In the genomic region with DNA sequence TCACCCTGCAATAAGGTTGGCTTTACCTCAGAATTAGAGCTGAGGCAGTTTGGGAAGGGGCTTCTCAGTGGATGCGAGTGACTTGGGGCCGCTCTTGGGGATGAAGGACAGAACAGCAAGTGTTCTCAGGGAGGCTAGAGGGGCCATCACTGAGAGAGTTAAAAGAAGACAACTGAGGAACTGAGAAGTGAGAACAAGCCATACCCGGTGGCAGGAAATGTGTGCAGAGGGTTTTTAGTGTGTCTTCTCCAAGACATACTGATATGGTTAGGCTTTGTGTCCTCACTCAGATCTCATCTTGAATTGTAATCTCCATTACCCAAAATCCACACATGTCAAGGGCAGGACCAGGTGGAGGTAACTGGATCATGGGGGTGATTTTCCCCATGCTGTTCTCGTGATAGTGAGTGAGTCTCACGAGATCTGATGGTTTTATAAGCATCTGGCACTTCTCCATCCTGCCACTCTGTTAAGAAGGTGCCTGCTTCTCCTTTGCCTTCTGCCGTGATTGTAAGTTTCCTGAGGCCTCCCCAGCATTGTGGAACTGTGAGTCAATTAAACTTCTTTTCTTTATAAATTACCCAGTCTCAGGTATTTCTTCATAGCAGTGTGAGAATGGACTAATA, we compare ENCODE assay signal across 22 cellular contexts.
"Had no signal": no experiment of that assay in that cellular context is flagged by ENCODE, and none has a peak within 500 bp of the region (broad histone marks: within the 10 kb centered on the region; RNA-seq: fewer than 3 reads in every experiment).

No MANE protein-coding gene starts in this region.

- H3K27ac ChIP-seq: foreskin keratinocyte, hepatocyte, neural progenitor cell, ovary, right atrium auricular region, sigmoid colon, skin epidermis, stomach, thoracic aorta, transverse colon had no signal

- H3K9me3 ChIP-seq: ovary, right atrium auricular region, sigmoid colon, thoracic aorta, transverse colon had no signal

- H3K27me3 ChIP-seq: hepatocyte, neural progenitor cell, ovary, right atrium auricular region, sigmoid colon, transverse colon had no signal

- H3K36me3 ChIP-seq: neural progenitor cell, ovary, right atrium auricular region, sigmoid colon, stomach, thoracic aorta, transverse colon had no signal

- H3K4me1 ChIP-seq: foreskin keratinocyte, neural progenitor cell, right atrium auricular region, stomach, transverse colon had no signal

- H3K4me3 Mint-ChIP-seq: natural killer cell treated with Interleukin-12 subunit alpha and Interleukin-12 subunit beta and Interleukin-15 and Interleukin-18, amount 100 ng/mL, for 72 hours; neural progenitor cell had no signal

- H3K27ac Mint-ChIP-seq: natural killer cell treated with Interleukin-12 subunit alpha and Interleukin-12 subunit beta and Interleukin-15 and Interleukin-18, amount 100 ng/mL, for 72 hours; neural progenitor cell had no signal

- H2AFZ ChIP-seq: hepatocyte, neural progenitor cell had no signal

- H3K4me3 ChIP-seq: hepatocyte, lung, neural progenitor cell, ovary, right atrium auricular region, sigmoid colon, skin epidermis, stomach, thoracic aorta, transverse colon had no signal

- H3K4me2 ChIP-seq: hepatocyte, neural progenitor cell had no signal

- H3K9ac ChIP-seq: neural progenitor cell had no signal

- H3K79me2 ChIP-seq: hepatocyte had no signal

- ATAC-seq: foreskin keratinocyte; left colon; left ventricle myocardium superior; natural killer cell treated with Interleukin-12 subunit alpha and Interleukin-12 subunit beta and Interleukin-15 and Interleukin-18, amount 100 ng/mL, for 72 hours had no signal

- H3K9me3 Mint-ChIP-seq: natural killer cell treated with Interleukin-12 subunit alpha and Interleukin-12 subunit beta and Interleukin-15 and Interleukin-18, amount 100 ng/mL, for 72 hours; neural progenitor cell had no signal

- DNase-seq: dermis blood vessel endothelial cell; foreskin keratinocyte; left colon; left ventricle myocardium superior; mesenchymal stem cell; midbrain; nucleus accumbens; ovary; sigmoid colon; stimulated activated CD4-positive, alpha-beta T cell treated with anti-CD3 and anti-CD28 coated beads, Interleukin-2, amount 100 ng/mL, for 24 hours; stimulated activated CD4-positive, alpha-beta T cell treated with anti-CD3 and anti-CD28 coated beads, Interleukin-4, amount 100 ng/mL, for 4 hours; stimulated activated naive CD4-positive, alpha-beta T cell; stomach; substantia nigra; transverse colon had no signal

- H3K36me3 Mint-ChIP-seq: natural killer cell treated with Interleukin-12 subunit alpha and Interleukin-12 subunit beta and Interleukin-15 and Interleukin-18, amount 100 ng/mL, for 72 hours; neural progenitor cell had no signal
